8 cellular contexts compared by ENCODE assay signal in genomic region chr9:127763918-127764384, GRCh38. TPM values are rescaled to one million over a fixed set of nuclear protein-coding genes. Genes with fewer than 3 reads are reported as not detected.
DNase-seq lines count a peak whose midpoint lies in the region; ATAC-seq and FAIRE-seq lines count a peak whose summit lies in the region.

No MANE protein-coding gene starts in this region.

- H3K9me3 ChIP-seq in small intestine (ENCODE audit: control insufficient read depth, low read depth), result no peaks in the 10 kb centered on the region

- peak; percentile 27 for DNase-seq in stimulated activated naive CD4-positive, alpha-beta T cell treated with Interleukin-2 at 50 U/mL for 16 hours (lab: John Stamatoyannopoulos, UW)
- DNase-seq in stimulated activated naive CD4-positive, alpha-beta T cell (lab: John Stamatoyannopoulos, UW), result no peak
- DNase-seq in activated CD4-positive, alpha-beta T cell treated with anti-CD3 and anti-CD28 coated beads, Interleukin-2, amount 50 U/mL, for 48 hours, result peak; percentile 47 to 56
- DNase-seq in Right ventricle myocardium superior, result peak; percentile 75
- peak; percentile 43 for DNase-seq in small intestine
- DNase-seq in NCI-H187 (lab: John Stamatoyannopoulos, UW), result no peak
- no peak for DNase-seq in NCI-H2196 treated with DMSO at 0.1 percent for 48 hours (lab: John Stamatoyannopoulos, UW; ENCODE audit: unreplicated experiment)

- 36 to 55% (median 45%) methylated on average over 7 of the region's 7 CpGs for WGBS in small intestine, 3 donors

- H3K27me3 ChIP-seq in small intestine (ENCODE audit: control insufficient read depth in 2 of 2, insufficient read depth in 2 of 2, low read length in 2 of 2), result no peaks in the 10 kb centered on the region

- no peaks in the 10 kb centered on the region for H3K4me1 ChIP-seq in small intestine (ENCODE audit: control insufficient read depth in 2 of 2, insufficient read depth in 1 of 2, low read depth in 1 of 2, low read length in 1 of 2)

- no peak overlapping the region for H3K4me3 ChIP-seq in small intestine (ENCODE audit: low read depth in 1 of 2, low read length in 2 of 2)

- ATAC-seq in Right ventricle myocardium superior (ENCODE audit: poor library complexity) (peak; percentile 38), GM21423 (IDR thresholded peaks at IDR 0.05; ENCODE audit: unreplicated experiment) (no peak)

- peak overlapping the region in 1 of 2 donors; percentile 41 for H3K27ac ChIP-seq in small intestine (ENCODE audit: low read depth in 1 of 2, low read length in 1 of 2)

- H3K36me3 ChIP-seq in small intestine (ENCODE audit: control insufficient read depth in 2 of 2, insufficient read depth in 2 of 2, low read length in 2 of 2), result no peaks in the 10 kb centered on the region

- intact Hi-C loops in Right ventricle myocardium superior (cut with DNase I), result no loop called here

- FAIRE-seq in small intestine (lab: Jason Lieb, UNC), result no peak

RNA-seq across cellular contexts. Expression of gene SH2D3C, which starts 14.5 kb away (rescaled TPM):
- total RNA-seq in Right ventricle myocardium superior, result 18.2 TPM
- 10 to 100 TPM in 1 of 3 donors, 1 to 10 TPM in 1, under 1 TPM in 1; 0.67 to 12.6 (median 3.8) TPM for polyA plus RNA-seq in small intestine

RNA-seq across cellular contexts. Expression of gene CDK9, which starts 21.9 kb away (rescaled TPM):
- total RNA-seq in Right ventricle myocardium superior, result 44.4 TPM
- 10 to 100 TPM; 34.0 to 35.1 (median 34.2) TPM for polyA plus RNA-seq in small intestine

RNA-seq across cellular contexts. Expression of gene TOR2A, which starts 28.9 kb away (rescaled TPM):
- 3.3 TPM for total RNA-seq in Right ventricle myocardium superior
- polyA plus RNA-seq in small intestine, result 10 to 100 TPM; 13.2 to 24.0 (median 23.8) TPM

RNA-seq across cellular contexts. Expression of gene FPGS, which starts 38.7 kb away (rescaled TPM):
- 31.5 TPM for total RNA-seq in Right ventricle myocardium superior
- polyA plus RNA-seq in small intestine, result 10 to 100 TPM; 24.4 to 45.8 (median 33.8) TPM

RNA-seq across cellular contexts. Expression of gene TTC16, which starts 48.1 kb away (rescaled TPM):
- total RNA-seq in Right ventricle myocardium superior, result 0.48 TPM
- under 1 TPM in 1 of 3 donors, not detected in 2; 0.01 TPM for polyA plus RNA-seq in small intestine

Comparison
In these comparisons a context has a peak if more than half of its experiments do, and no peak if none do; other contexts are left out.
1. DNase-seq: peak in stimulated activated naive CD4-positive, alpha-beta T cell treated with Interleukin-2 at 50 U/mL for 16 hours (single experiment), activated CD4-positive, alpha-beta T cell treated with anti-CD3 and anti-CD28 coated beads, Interleukin-2, amount 50 U/mL, for 48 hours (2 of 2), Right ventricle myocardium superior (single experiment) and small intestine (single experiment); none in stimulated activated naive CD4-positive, alpha-beta T cell (0 of 6), NCI-H187 (0 of 2) and NCI-H2196 treated with DMSO at 0.1 percent for 48 hours (single experiment).